12 cellular contexts compared by ENCODE assay signal in the genomic region with DNA sequence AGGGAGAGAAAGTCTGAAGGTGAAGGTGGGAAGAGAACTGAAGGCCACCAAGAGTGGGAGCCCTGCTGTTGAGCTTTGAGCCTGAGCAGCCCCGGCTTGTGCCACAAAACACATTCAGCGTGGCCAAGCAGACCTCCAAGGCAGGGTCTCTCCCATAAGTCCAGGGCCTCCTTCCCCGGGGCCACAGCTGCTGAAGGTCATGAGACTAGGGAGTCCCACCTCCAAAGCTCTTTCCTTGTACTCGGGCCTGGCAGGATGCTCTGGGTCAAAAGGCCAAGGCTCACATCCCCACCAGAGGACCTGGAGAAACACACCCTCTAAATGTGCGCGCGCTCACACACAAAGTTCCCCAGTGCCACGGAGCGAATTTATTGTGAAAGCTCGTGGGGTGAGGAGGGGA. TPM values are rescaled to one million over a fixed set of nuclear protein-coding genes. Genes with fewer than 3 reads are reported as not detected.
DNase-seq lines count a peak whose midpoint lies in the region; ATAC-seq and TF ChIP-seq lines count a peak whose summit lies in the region.
"Had no signal": no experiment of that assay in that cellular context is flagged by ENCODE, and none has a peak within 500 bp of the region (broad histone marks: within the 10 kb centered on the region; RNA-seq: fewer than 3 reads in every experiment).

No MANE protein-coding gene starts in this region.

- H3K27me3 ChIP-seq in A673 (replicated peaks; ENCODE audit: insufficient read depth, low read depth, low read length, poor library complexity): no peaks in the 10 kb centered on the region
- H3K27me3 ChIP-seq in CD8-positive, alpha-beta T cell (ENCODE audit: insufficient read depth, low read length): no peaks in the 10 kb centered on the region
- no peaks in the 10 kb centered on the region for H3K27me3 ChIP-seq in gastroesophageal sphincter

- H3K27ac Mint-ChIP-seq in CD8-positive, alpha-beta T cell: peak overlapping the region; percentile 10

- H3K4me1 ChIP-seq in A673 (ENCODE audit: insufficient read depth, low read length, poor library complexity, severe bottlenecking) (peaks cover 17% of the 10 kb centered on the region), gastroesophageal sphincter (peaks cover 0 to 53% (median 15%) of the 10 kb centered on the region in 3 donors)
- H3K4me1 ChIP-seq in CD8-positive, alpha-beta T cell (ENCODE audit: insufficient read depth, low read length): peaks cover 17% of the 10 kb centered on the region

- no peak overlapping the region for H3K9ac ChIP-seq in SK-N-MC (ENCODE audit: insufficient read length)

- peaks cover 24% of the 10 kb centered on the region for H3K36me3 Mint-ChIP-seq in CD8-positive, alpha-beta T cell

- CTCF ChIA-PET in A673 (lab: Charles Lee): no interaction called here
- CTCF ChIA-PET in CD8-positive, alpha-beta T cell (lab: Charles Lee): interaction anchor here (0.7 to 11.6 kb wide), 3 partner anchors 20 to 166 kb away, joined by 3 to 205 read pairs (median 3); partner anchors contain the start of gene HCFC1

- H3K27me3 Mint-ChIP-seq in CD8-positive, alpha-beta T cell (ENCODE audit: low read depth): no peaks in the 10 kb centered on the region

- no peak for TF ChIP-seq POLR2A in gastroesophageal sphincter (IDR thresholded peaks at IDR 0.05)

- no peaks in the 10 kb centered on the region for H3K36me3 ChIP-seq in A673 (ENCODE audit: insufficient read depth, low read length, poor library complexity, severe bottlenecking)
- no peaks in the 10 kb centered on the region for H3K36me3 ChIP-seq in CD8-positive, alpha-beta T cell (ENCODE audit: insufficient read depth, low read length)
- peaks cover 5% of the 10 kb centered on the region; the same call in 1 of the 2 replicates for H3K36me3 ChIP-seq in SK-N-MC (ENCODE audit: insufficient read depth, low read length)
- H3K36me3 ChIP-seq in gastroesophageal sphincter: peaks cover 0 to 34% of the 10 kb centered on the region in 2 donors

- H3K27ac ChIP-seq in A673 (ENCODE audit: low read depth, low read length, poor library complexity, severe bottlenecking): peak overlapping the region; percentile 44
- no peak overlapping the region for H3K27ac ChIP-seq in CD8-positive, alpha-beta T cell (ENCODE audit: low read depth, low read length)
- H3K27ac ChIP-seq in SK-N-MC: peak overlapping the region; percentile 10; the same call in 1 of the 2 replicates
- H3K27ac ChIP-seq in gastroesophageal sphincter: peak overlapping the region in 3 of 4 donors; percentile 28 to 74 (median 64)
- H3K27ac ChIP-seq in caudate nucleus (ENCODE audit: low read depth, low read length): no peak overlapping the region

- H3K4me1 Mint-ChIP-seq in CD8-positive, alpha-beta T cell (ENCODE audit: low read depth): peaks cover 32% of the 10 kb centered on the region

- WGBS in gastroesophageal sphincter (ENCODE audit: low coverage in 1 of 2), 2 donors: no CpG with 5 or more reads among the region's 10 CpGs

- ATAC-seq in CD8-positive, alpha-beta T cell: no peak
- ATAC-seq in gastroesophageal sphincter: no peak

- TF ChIP-seq EP300 in gastroesophageal sphincter (IDR thresholded peaks at IDR 0.05): no peak

- no TSS peak for BruUV-seq in A673 (replicated peaks; lab: Mats Ljungman, UMichigan)

- no peaks in the 10 kb centered on the region for H3K9me3 Mint-ChIP-seq in CD8-positive, alpha-beta T cell

- no peak overlapping the region for H3K4me3 Mint-ChIP-seq in CD8-positive, alpha-beta T cell

- DNase-seq in A673 (ENCODE audit: low spot score): no peak
- no peak for DNase-seq in CD8-positive, alpha-beta T cell
- DNase-seq in SK-N-MC (ENCODE audit: low read depth, low spot score): no peak
- no peak for DNase-seq in activated gamma-delta T cell treated with Interleukin-2 at 50 U/mL for 16 hours
- DNase-seq in NCI-H226: no peak
- DNase-seq in NCI-H2196 (lab: John Stamatoyannopoulos, UW; ENCODE audit: unreplicated experiment): no peak
- DNase-seq in caudate nucleus (lab: John Stamatoyannopoulos, UW): no peak
- DNase-seq: cerebellar nuclear complex, mesenchymal stem cell, NCI-H2171 treated with DMSO at 0.1 percent for 48 hours, RPMI8226 had no signal

- TF ChIP-seq CTCF in A673 (conservative IDR thresholded peaks at IDR 0.05; ENCODE audit: low read depth, low read length) (no peak), gastroesophageal sphincter (IDR thresholded peaks at IDR 0.05) (no peak)
- TF ChIP-seq CTCF in CD8-positive, alpha-beta T cell (IDR thresholded peaks at IDR 0.05): no peak

- intact Hi-C loops in A673 (cut with micrococcal nuclease; ENCODE audit: unreplicated experiment): no loop called here
- intact Hi-C loops in CD8-positive, alpha-beta T cell (cut with DNase I, micrococcal nuclease): loop anchor here in 1 of 2 experiments (5.0 kb wide), 1 partner anchor 137 kb away; the partner anchor contains the start of genes IDH3G and SSR4

- POLR2A ChIA-PET in A673 (lab: Charles Lee; ENCODE audit: low non-redundant PET): no interaction called here
- POLR2A ChIA-PET in CD8-positive, alpha-beta T cell (lab: Charles Lee): interaction anchor here (10.2 kb wide), 1 partner anchor 17 kb away, joined by 100 read pairs; the partner anchor contains the start of gene RENBP

- H3K4me3 ChIP-seq in A673 (ENCODE audit: low read depth, low read length, poor library complexity, severe bottlenecking): no peak overlapping the region
- no peak overlapping the region for H3K4me3 ChIP-seq in CD8-positive, alpha-beta T cell (ENCODE audit: low read depth, low read length)
- no peak overlapping the region for H3K4me3 ChIP-seq in SK-N-MC
- H3K4me3 ChIP-seq in gastroesophageal sphincter: no peak overlapping the region

- H3K9me3 ChIP-seq in A673 (ENCODE audit: low read depth, low read length, poor library complexity, severe bottlenecking) (no peaks in the 10 kb centered on the region), SK-N-MC (ENCODE audit: low read depth, low read length) (no peaks in the 10 kb centered on the region), gastroesophageal sphincter (no peaks in the 10 kb centered on the region)
- H3K9me3 ChIP-seq in CD8-positive, alpha-beta T cell (ENCODE audit: low read length): no peaks in the 10 kb centered on the region

RNA-seq across cellular contexts. Expression of gene ARHGAP4, which starts 3.5 kb away (rescaled TPM):
- 43.0 and 45.7 TPM in 2 replicates for total RNA-seq in A673 (2021)
- total RNA-seq in CD8-positive, alpha-beta T cell: 100 to 1,000 TPM; 432 to 440 TPM
- 10 to 100 TPM; 10.9 to 26.0 (median 18.1) TPM for total RNA-seq in gastroesophageal sphincter

RNA-seq across cellular contexts. Expression of gene NAA10, which starts 5.3 kb away (rescaled TPM):
- total RNA-seq in A673 (2021): 136 and 140 TPM in 2 replicates
- total RNA-seq in CD8-positive, alpha-beta T cell: 10 to 100 TPM; 34.4 to 35.3 TPM
- 100 to 1,000 TPM in 1 of 4 donors, 10 to 100 TPM in 3; 68.3 to 103 (median 89.2) TPM for total RNA-seq in gastroesophageal sphincter

RNA-seq across cellular contexts. Expression of gene RENBP, which starts 14.9 kb away (rescaled TPM):
- total RNA-seq in A673 (2021) (3.4 and 5.7 TPM in 2 replicates), gastroesophageal sphincter (10 to 100 TPM in 3 of 4 donors, 1 to 10 TPM in 1; 8.1 to 15.0 (median 12.5) TPM)
- 1 to 10 TPM; 6.2 to 6.3 TPM for total RNA-seq in CD8-positive, alpha-beta T cell

RNA-seq across cellular contexts. Expression of gene AVPR2, which starts 25.1 kb away (rescaled TPM):
- total RNA-seq in A673 (2021) (not detected in 2 replicates), gastroesophageal sphincter (1 to 10 TPM in 3 of 4 donors, under 1 TPM in 1; 0.81 to 7.9 (median 3.8) TPM)
- not detected for total RNA-seq in CD8-positive, alpha-beta T cell

RNA-seq across cellular contexts. Expression of gene HCFC1, which starts 42.0 kb away (rescaled TPM):
- total RNA-seq in A673 (2021): 124 and 137 TPM in 2 replicates
- total RNA-seq in CD8-positive, alpha-beta T cell: 10 to 100 TPM; 49.1 to 56.3 TPM
- 10 to 100 TPM; 32.9 to 94.4 (median 43.1) TPM for total RNA-seq in gastroesophageal sphincter

Comparison
In these comparisons a context has a peak if more than half of its experiments do, and no peak if none do; other contexts are left out.
1. H3K27ac ChIP-seq: peak in A673 (single experiment), SK-N-MC (single experiment) and gastroesophageal sphincter (3 of 4); none in CD8-positive, alpha-beta T cell (single experiment) and caudate nucleus (single experiment).